Comparison of ENCODE assay signal across 8 cellular contexts in the genomic region with DNA sequence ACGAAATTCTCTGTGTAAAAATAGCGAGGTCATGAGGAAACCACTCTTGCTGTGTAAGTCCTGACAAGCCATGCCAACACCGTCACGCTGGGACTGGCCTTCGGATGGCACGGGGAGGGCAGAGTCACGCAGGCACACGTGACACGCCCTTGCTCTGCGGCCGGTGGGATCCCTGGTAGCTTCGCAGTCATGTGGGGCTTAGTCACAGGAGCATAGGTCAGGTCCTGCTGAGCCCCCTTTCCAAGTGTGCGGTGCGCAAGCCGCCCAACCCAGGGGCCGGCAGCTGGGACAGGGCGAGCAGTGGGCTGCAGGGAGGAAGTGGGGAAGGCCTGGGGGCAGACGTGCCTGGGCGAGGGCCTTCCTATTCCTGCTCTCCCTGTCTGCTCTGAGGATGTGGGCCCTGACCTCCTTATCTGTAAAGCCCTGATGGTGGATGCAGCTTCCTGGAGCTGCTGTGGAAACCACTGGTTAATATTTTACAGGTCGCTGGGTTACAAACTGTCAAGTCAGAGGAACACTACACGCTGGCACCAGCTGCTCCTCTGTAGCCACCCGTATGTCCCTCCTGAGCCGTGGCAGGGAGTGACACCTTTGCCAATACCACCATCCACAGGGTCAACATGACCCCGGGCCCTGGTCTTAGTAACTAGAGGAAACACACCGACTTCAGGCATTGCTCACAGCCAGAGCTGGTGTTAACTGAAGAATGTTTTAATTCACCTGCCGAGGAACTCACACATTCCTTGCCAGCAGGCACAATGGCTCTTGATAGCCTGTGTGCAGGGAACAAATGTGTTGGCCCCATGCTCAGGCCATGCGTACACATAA. TPM values are rescaled to one million over a fixed set of nuclear protein-coding genes. Genes with fewer than 3 reads are reported as not detected.
A peak's percentile ranks its signal among the peaks of the same experiment; 100 is the strongest.
DNase-seq lines count a peak whose midpoint lies in the region; ATAC-seq and TF ChIP-seq lines count a peak whose summit lies in the region.

No MANE protein-coding gene starts in this region.

- POLR2A ChIA-PET in CD4-positive, alpha-beta T cell (lab: Charles Lee) = interaction anchor here (0.8 to 3.0 kb wide), 10 partner anchors 8 to 97 kb away, joined by 3 to 24 read pairs (median 6); partner anchors contain the start of gene MBP

- peak; percentile 27 for ATAC-seq in CD4-positive, alpha-beta T cell (ENCODE audit: poor library complexity)
- ATAC-seq in GM21367 (IDR thresholded peaks at IDR 0.05; ENCODE audit: unreplicated experiment) = peak; percentile 67
- ATAC-seq in activated T-cell treated with anti-CD3 and anti-CD28 coated beads, Interleukin-2, amount 50 U/mL, for 72 hours (replicated peaks in 1 of 2) = peak; percentile 57 to 81
- ATAC-seq in Right ventricle myocardium superior (ENCODE audit: poor library complexity) = peak; percentile 94

- H3K9me3 ChIP-seq in CD4-positive, alpha-beta T cell (ENCODE audit: control insufficient read depth, low read length) = no peaks in the 10 kb centered on the region

- no peaks in the 10 kb centered on the region for H3K27me3 Mint-ChIP-seq in CD4-positive, alpha-beta T cell
- H3K27me3 Mint-ChIP-seq in activated T-cell treated with anti-CD3 and anti-CD28 coated beads, Interleukin-2, amount 50 U/mL, for 72 hours (ENCODE audit: low read depth) = no peaks in the 10 kb centered on the region

- H3K4me1 Mint-ChIP-seq in CD4-positive, alpha-beta T cell (ENCODE audit: low read depth) = peaks cover 87% of the 10 kb centered on the region
- peaks cover 80% of the 10 kb centered on the region for H3K4me1 Mint-ChIP-seq in activated T-cell treated with anti-CD3 and anti-CD28 coated beads, Interleukin-2, amount 50 U/mL, for 72 hours (ENCODE audit: low read depth)

- no peak for TF ChIP-seq CTCF in CD4-positive, alpha-beta T cell (IDR thresholded peaks at IDR 0.05)

- CTCF ChIA-PET in CD4-positive, alpha-beta T cell (lab: Charles Lee) = interaction anchor here (1.5 to 1.9 kb wide), 2 partner anchors 12 to 132 kb away, joined by 3 to 5 read pairs; no protein-coding TSS in a partner anchor

- H3K4me3 Mint-ChIP-seq in CD4-positive, alpha-beta T cell = peak overlapping the region; percentile 68
- H3K4me3 Mint-ChIP-seq in activated T-cell treated with anti-CD3 and anti-CD28 coated beads, Interleukin-2, amount 50 U/mL, for 72 hours = peak overlapping the region in 1 of 2 donors; percentile 34

- peaks cover 83% of the 10 kb centered on the region for H3K36me3 Mint-ChIP-seq in CD4-positive, alpha-beta T cell (ENCODE audit: low read depth)
- H3K36me3 Mint-ChIP-seq in activated T-cell treated with anti-CD3 and anti-CD28 coated beads, Interleukin-2, amount 50 U/mL, for 72 hours (ENCODE audit: insufficient read depth in 2 of 2) = peaks cover 9 to 28% of the 10 kb centered on the region in 2 donors

- peak in 1 of 10 experiments; percentile 36 for DNase-seq in CD4-positive, alpha-beta T cell
- peak in 75 of 76 experiments; percentile 6 to 95 (median 74) for DNase-seq in HUDEP-2 (lab: John Stamatoyannopoulos, UW; ENCODE audit: unreplicated experiment in 76 of 76)
- peak in 1 of 2 donors; percentile 44 for DNase-seq in activated T-cell treated with anti-CD3 and anti-CD28 coated beads, Interleukin-2, amount 50 U/mL, for 72 hours
- DNase-seq in Right ventricle myocardium superior = peak; percentile 93
- peak; percentile 99 for DNase-seq in renal cortical epithelial cell (ENCODE audit: low read depth)
- DNase-seq in NCI-H2171 treated with DMSO at 0.1 percent for 48 hours (lab: John Stamatoyannopoulos, UW) = no peak
- DNase-seq in NCI-H128 (lab: John Stamatoyannopoulos, UW; ENCODE audit: unreplicated experiment) = no peak

- peak overlapping the region; percentile 54 for H3K27ac ChIP-seq in CD4-positive, alpha-beta T cell (ENCODE audit: low read depth, low read length)

- intact Hi-C loops in CD4-positive, alpha-beta T cell (cut with DNase I, micrococcal nuclease) = loop anchor here in 1 of 2 experiments (2.0 kb wide), 1 partner anchor 14 kb away; no protein-coding TSS in a partner anchor
- intact Hi-C loops in Right ventricle myocardium superior (cut with DNase I) = no loop called here

- peak overlapping the region; percentile 97 for H3K27ac Mint-ChIP-seq in CD4-positive, alpha-beta T cell
- peak overlapping the region; percentile 79 for H3K27ac Mint-ChIP-seq in activated T-cell treated with anti-CD3 and anti-CD28 coated beads, Interleukin-2, amount 50 U/mL, for 72 hours

- H3K27me3 ChIP-seq in CD4-positive, alpha-beta T cell (ENCODE audit: control insufficient read depth, insufficient read depth, low read length) = no peaks in the 10 kb centered on the region

- H3K9me3 Mint-ChIP-seq in CD4-positive, alpha-beta T cell = no peaks in the 10 kb centered on the region
- peaks cover 0 to 3% of the 10 kb centered on the region in 2 donors for H3K9me3 Mint-ChIP-seq in activated T-cell treated with anti-CD3 and anti-CD28 coated beads, Interleukin-2, amount 50 U/mL, for 72 hours

RNA-seq across cellular contexts. Expression of gene MBP, which starts 17.8 kb away (rescaled TPM):
- total RNA-seq in CD4-positive, alpha-beta T cell = 10 to 100 TPM; 75.4 to 79.2 TPM
- 100 to 1,000 TPM; 101 to 107 TPM for total RNA-seq in activated T-cell treated with anti-CD3 and anti-CD28 coated beads, Interleukin-2, amount 50 U/mL, for 72 hours
- 29.9 TPM for total RNA-seq in Right ventricle myocardium superior
- total RNA-seq in renal cortical epithelial cell = 28.8 and 34.0 TPM in 2 replicates

Comparison
In these comparisons a context has a peak if more than half of its experiments do, and no peak if none do; other contexts are left out.
1. ATAC-seq: peak in every context shown above with its lines; median percentile 94 in Right ventricle myocardium superior; 69 in activated T-cell treated with anti-CD3 and anti-CD28 coated beads, Interleukin-2, amount 50 U/mL, for 72 hours; 67 in GM21367; 27 in CD4-positive, alpha-beta T cell.
2. DNase-seq: peak in HUDEP-2 (75 of 76), Right ventricle myocardium superior (single experiment) and renal cortical epithelial cell (single experiment); none in NCI-H2171 treated with DMSO at 0.1 percent for 48 hours (single experiment) and NCI-H128 (single experiment).